12 cellular contexts compared by ENCODE assay signal in the genomic region with DNA sequence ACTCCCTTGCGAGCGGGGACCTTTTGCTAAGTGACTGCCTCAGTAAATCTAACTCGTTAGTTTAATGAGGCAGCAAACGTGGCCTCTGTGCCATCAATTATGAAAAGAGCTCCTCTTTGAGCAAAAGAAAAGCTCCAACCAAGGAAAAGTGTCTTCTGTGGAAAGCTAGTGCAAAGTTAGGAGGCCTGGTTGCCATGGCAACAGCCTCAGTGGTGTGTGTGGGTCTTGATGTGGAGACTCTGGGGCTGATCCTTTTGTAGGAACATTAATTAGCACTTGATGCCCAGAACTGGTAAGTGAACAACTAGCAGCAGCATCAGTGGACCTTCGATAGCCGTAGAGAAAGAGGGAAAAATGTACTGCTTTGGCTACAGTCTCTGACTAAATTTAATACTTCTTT.
DNase-seq lines count a peak whose midpoint lies in the region; ATAC-seq, FAIRE-seq and TF ChIP-seq lines count a peak whose summit lies in the region.
"Had no signal": no experiment of that assay in that cellular context is flagged by ENCODE, and none has a peak within 500 bp of the region (broad histone marks: within the 10 kb centered on the region; RNA-seq: fewer than 3 reads in every experiment).

No MANE protein-coding gene starts in this region.

- H3K36me3 ChIP-seq in Loucy (ENCODE audit: insufficient read depth, low read length) = peaks cover 64% of the 10 kb centered on the region
- peaks cover 16% of the 10 kb centered on the region; the same call in 2 of the 3 replicates for H3K36me3 ChIP-seq in K562 (ENCODE audit: control insufficient read depth, insufficient read depth, low read length)
- H3K36me3 ChIP-seq: HAP-1 had no signal

- no TSS peak for BruUV-seq in K562 (replicated peaks; lab: Mats Ljungman, UMichigan)

- H3K27ac ChIP-seq in K562 (ENCODE audit: extremely low read depth, low read depth, low read length) (no peak overlapping the region), RWPE1 (no peak overlapping the region; the same call in 1 of the 2 replicates)

- in situ Hi-C loops in K562 (cut with MboI) = no loop called here

- no peaks in the 10 kb centered on the region for H3K27me3 Mint-ChIP-seq in activated CD4-positive, alpha-beta T cell treated with anti-CD3 and anti-CD28 coated beads, Interleukin-2, amount 10 ng/mL, durations not matched to agents 7 days and 5 days
- H3K27me3 Mint-ChIP-seq in stimulated activated memory B cell treated with anti-CD40 and anti-IgM and Interleukin-4, amounts not matched to agents 10 μg/mL and 1 μg/mL and 100 μg/mL, for 72 hours = no peaks in the 10 kb centered on the region
- H3K27me3 Mint-ChIP-seq: activated naive CD4-positive, alpha-beta T cell treated with anti-CD3 and anti-CD28 coated beads, Interleukin-2, amount 10 ng/mL, durations not matched to agents 7 days and 5 days had no signal

- 81% methylated on average over 6 of the region's 6 CpGs for WGBS in K562 (ENCODE audit: insufficient coverage, low coverage, missing lambda C conversion rate)

- H2AFZ ChIP-seq in Loucy (ENCODE audit: low read length) (no peak overlapping the region), K562 (ENCODE audit: low read depth, low read length) (no peak overlapping the region)

- H3K9me3 ChIP-seq in Loucy (ENCODE audit: insufficient read depth, low read depth, low read length) (no peaks in the 10 kb centered on the region), K562 (replicated peaks; ENCODE audit: control insufficient read depth, insufficient read depth, low read depth, low read length) (no peaks in the 10 kb centered on the region)
- H3K9me3 ChIP-seq: HAP-1 had no signal

- peaks cover 99% of the 10 kb centered on the region for H3K79me2 ChIP-seq in Loucy (ENCODE audit: insufficient read depth, low read length)
- peaks cover 74% of the 10 kb centered on the region for H3K79me2 ChIP-seq in K562 (ENCODE audit: control insufficient read depth, insufficient read depth, low read length)

- TF ChIP-seq POLR2A in K562 (conservative IDR thresholded peaks at IDR 0.05) = no peak

- no peak overlapping the region for H3K4me3 Mint-ChIP-seq in activated CD4-positive, alpha-beta T cell treated with anti-CD3 and anti-CD28 coated beads, Interleukin-2, amount 10 ng/mL, durations not matched to agents 7 days and 5 days
- no peak overlapping the region for H3K4me3 Mint-ChIP-seq in stimulated activated memory B cell treated with anti-CD40 and anti-IgM and Interleukin-4, amounts not matched to agents 10 μg/mL and 1 μg/mL and 100 μg/mL, for 72 hours
- H3K4me3 Mint-ChIP-seq: activated naive CD4-positive, alpha-beta T cell treated with anti-CD3 and anti-CD28 coated beads, Interleukin-2, amount 10 ng/mL, durations not matched to agents 7 days and 5 days had no signal

- TF ChIP-seq CTCF in Loucy (conservative IDR thresholded peaks at IDR 0.05; ENCODE audit: low read length) (no peak), K562 (IDR thresholded peaks at IDR 0.05 in 2 of 3, conservative IDR thresholded peaks at IDR 0.05 in 1 of 3; ENCODE audit: insufficient read depth in 2 of 3, low read depth in 1 of 3, low read length in 3 of 3) (no peak), RWPE1 (conservative IDR thresholded peaks at IDR 0.05; ENCODE audit: low read depth) (no peak)

- no peak for FAIRE-seq in K562 (lab: Jason Lieb, UNC)

- peaks cover 57% of the 10 kb centered on the region for H3K4me1 Mint-ChIP-seq in activated CD4-positive, alpha-beta T cell treated with anti-CD3 and anti-CD28 coated beads, Interleukin-2, amount 10 ng/mL, durations not matched to agents 7 days and 5 days
- peaks cover 73% of the 10 kb centered on the region for H3K4me1 Mint-ChIP-seq in stimulated activated memory B cell treated with anti-CD40 and anti-IgM and Interleukin-4, amounts not matched to agents 10 μg/mL and 1 μg/mL and 100 μg/mL, for 72 hours

- POLR2A ChIA-PET in activated CD4-positive, alpha-beta T cell treated with anti-CD3 and anti-CD28 coated beads, Interleukin-2, amount 10 ng/mL, durations not matched to agents 7 days and 5 days (lab: Charles Lee) = no interaction called here
- POLR2A ChIA-PET in K562 (lab: Yijun Ruan, JAX) (no interaction called here), RWPE1 (lab: Yijun Ruan, JAX; ENCODE audit: low non-redundant PET) (no interaction called here)

- H3K4me3 ChIP-seq in Loucy (ENCODE audit: low read length, poor library complexity, severe bottlenecking) (no peak overlapping the region), K562 (no peak overlapping the region)
- H3K4me3 ChIP-seq: HAP-1 had no signal

- H3K4me1 ChIP-seq in Loucy (ENCODE audit: insufficient read depth, low read length, poor library complexity, severe bottlenecking) = peaks cover 83% of the 10 kb centered on the region
- peaks cover 43 to 80% of the 10 kb centered on the region in 2 experiments for H3K4me1 ChIP-seq in K562 (replicated peaks in 1 of 2; ENCODE audit: control insufficient read depth in 2 of 2, insufficient read depth in 2 of 2, low read length in 2 of 2)
- H3K4me1 ChIP-seq: HAP-1 had no signal

- intact Hi-C loops in K562 (cut with micrococcal nuclease) = no loop called here

- H3K4me2 ChIP-seq in Loucy (ENCODE audit: low read depth, low read length, poor library complexity, severe bottlenecking) = peak overlapping the region; percentile 7
- no peak overlapping the region for H3K4me2 ChIP-seq in K562 (ENCODE audit: insufficient read depth, low read length)

- no peak for ATAC-seq in K562
- no peak for ATAC-seq in stimulated activated memory B cell treated with anti-CD40 and anti-IgM and Interleukin-4, amounts not matched to agents 10 μg/mL and 1 μg/mL and 100 μg/mL, for 72 hours
- no peak for ATAC-seq in HG03442 (IDR thresholded peaks at IDR 0.05; ENCODE audit: unreplicated experiment)
- ATAC-seq: left ventricle myocardium superior had no signal

- peaks cover 19% of the 10 kb centered on the region for H3F3A ChIP-seq in Loucy (ENCODE audit: low read depth)

- H3K9me2 ChIP-seq in Loucy (replicated peaks; ENCODE audit: low read depth, low read length) = no peaks in the 10 kb centered on the region

- peak overlapping the region; percentile 11 for H3K27ac Mint-ChIP-seq in activated CD4-positive, alpha-beta T cell treated with anti-CD3 and anti-CD28 coated beads, Interleukin-2, amount 10 ng/mL, durations not matched to agents 7 days and 5 days
- H3K27ac Mint-ChIP-seq in stimulated activated memory B cell treated with anti-CD40 and anti-IgM and Interleukin-4, amounts not matched to agents 10 μg/mL and 1 μg/mL and 100 μg/mL, for 72 hours = peak overlapping the region; percentile 54
- H3K27ac Mint-ChIP-seq: activated naive CD4-positive, alpha-beta T cell treated with anti-CD3 and anti-CD28 coated beads, Interleukin-2, amount 10 ng/mL, durations not matched to agents 7 days and 5 days had no signal

- H3K9me3 Mint-ChIP-seq in activated CD4-positive, alpha-beta T cell treated with anti-CD3 and anti-CD28 coated beads, Interleukin-2, amount 10 ng/mL, durations not matched to agents 7 days and 5 days = no peaks in the 10 kb centered on the region
- no peaks in the 10 kb centered on the region for H3K9me3 Mint-ChIP-seq in stimulated activated memory B cell treated with anti-CD40 and anti-IgM and Interleukin-4, amounts not matched to agents 10 μg/mL and 1 μg/mL and 100 μg/mL, for 72 hours
- H3K9me3 Mint-ChIP-seq: activated naive CD4-positive, alpha-beta T cell treated with anti-CD3 and anti-CD28 coated beads, Interleukin-2, amount 10 ng/mL, durations not matched to agents 7 days and 5 days had no signal

- H3K9me1 ChIP-seq in K562 (ENCODE audit: control insufficient read depth, insufficient read depth, low read length) = peaks cover 6% of the 10 kb centered on the region

- TF ChIP-seq EP300 in K562 (IDR thresholded peaks at IDR 0.05; ENCODE audit: low read length) = no peak

- H3K36me3 Mint-ChIP-seq in activated CD4-positive, alpha-beta T cell treated with anti-CD3 and anti-CD28 coated beads, Interleukin-2, amount 10 ng/mL, durations not matched to agents 7 days and 5 days (ENCODE audit: low read depth) = peaks cover 38% of the 10 kb centered on the region
- peaks cover 65% of the 10 kb centered on the region for H3K36me3 Mint-ChIP-seq in stimulated activated memory B cell treated with anti-CD40 and anti-IgM and Interleukin-4, amounts not matched to agents 10 μg/mL and 1 μg/mL and 100 μg/mL, for 72 hours

- no peak for DNase-seq in activated CD4-positive, alpha-beta T cell treated with anti-CD3 and anti-CD28 coated beads, Interleukin-2, amount 10 ng/mL, durations not matched to agents 7 days and 5 days
- no peak for DNase-seq in activated CD4-positive, alpha-beta T cell treated with anti-CD3 and anti-CD28 coated beads, Interleukin-2, amount 50 U/mL, for 4 hours
- DNase-seq in K562 (ENCODE audit: extremely low read depth in 1 of 4, low spot score in 3 of 4) (no peak), germinal center (ENCODE audit: low spot score) (no peak), RWPE1 (ENCODE audit: low spot score) (no peak)
- DNase-seq: activated naive CD4-positive, alpha-beta T cell treated with anti-CD3 and anti-CD28 coated beads, Interleukin-2, amount 10 ng/mL, durations not matched to agents 7 days and 5 days; left ventricle myocardium superior; OCI-M1 had no signal

- H3K9ac ChIP-seq in Loucy (ENCODE audit: low read depth, low read length, poor library complexity, severe bottlenecking) (no peak overlapping the region), K562 (ENCODE audit: insufficient read depth in 1 of 2, low read depth in 2 of 2, low read length in 2 of 2) (no peak overlapping the region)

- no peaks in the 10 kb centered on the region for H3K27me3 ChIP-seq in Loucy (ENCODE audit: insufficient read depth, low read length, poor library complexity, severe bottlenecking)
- no peaks in the 10 kb centered on the region for H3K27me3 ChIP-seq in K562 (ENCODE audit: control insufficient read depth in 2 of 2, insufficient read depth in 2 of 2, low read length in 2 of 2)

- no peak for TF ChIP-seq RAD21 in K562 (CRISPR knock-in tag; conservative IDR thresholded peaks at IDR 0.05 in 1 of 2, IDR thresholded peaks at IDR 0.05 in 1 of 2)

- CTCF ChIA-PET in activated CD4-positive, alpha-beta T cell treated with anti-CD3 and anti-CD28 coated beads, Interleukin-2, amount 10 ng/mL, durations not matched to agents 7 days and 5 days (lab: Charles Lee) = interaction anchor here (1.6 kb wide), 1 partner anchor 221 kb away, joined by 5 read pairs; no protein-coding TSS in a partner anchor
- CTCF ChIA-PET in K562 (lab: Yijun Ruan, JAX; ENCODE audit: low intra/inter-chr PET ratio) = no interaction called here
- CTCF ChIA-PET in RWPE1 (lab: Yijun Ruan, JAX) = no interaction called here

- peaks cover 93% of the 10 kb centered on the region for H4K20me1 ChIP-seq in Loucy (ENCODE audit: insufficient read depth, low read length, poor library complexity, severe bottlenecking)
- H4K20me1 ChIP-seq in K562 (replicated peaks; ENCODE audit: control insufficient read depth, insufficient read depth, low read length) = no peaks in the 10 kb centered on the region; the same call in 1 of the 2 replicates

TF ChIP-seq in K562, 482 proteins besides CTCF, POLR2A, EP300 and RAD21:
- peak in 1 of 2 experiments; percentile 73; a peak in 2 of 4 replicates for TF ChIP-seq CSDE1 (IDR thresholded peaks at IDR 0.05)
- no peak for TF ChIP-seq ZNF717 (CRISPR knock-in tag; IDR thresholded peaks at IDR 0.05)
- TF ChIP-seq RFX1 (IDR thresholded peaks at IDR 0.05) = peak; percentile 96
